8 cellular contexts compared by ENCODE assay signal in the genomic region with DNA sequence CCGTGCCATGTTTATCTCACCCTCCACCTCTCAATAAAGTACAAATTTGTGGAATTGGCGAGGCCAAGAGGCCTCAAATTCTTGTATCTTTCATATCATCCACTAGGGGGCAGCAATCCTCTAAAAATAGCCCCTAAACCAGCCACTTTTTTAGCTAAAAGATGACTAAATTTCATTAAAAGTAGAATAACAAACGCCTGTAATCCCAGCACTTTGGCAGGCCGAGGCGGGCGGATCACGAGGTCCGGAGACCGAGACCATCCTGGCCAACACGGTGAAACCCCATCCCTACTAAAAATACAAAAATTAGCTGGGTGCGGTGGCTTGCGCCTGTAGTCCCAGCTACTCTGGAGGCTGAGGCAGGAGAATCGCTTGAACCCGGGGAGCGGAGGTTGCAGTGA. TPM values are rescaled to one million over a fixed set of nuclear protein-coding genes. Genes with fewer than 3 reads are reported as not detected.
DNase-seq lines count a peak whose midpoint lies in the region; ATAC-seq and TF ChIP-seq lines count a peak whose summit lies in the region.
"Not testable (repeated sequence)": the region's sequence is repeated elsewhere in the genome, so short reads cannot be mapped to it uniquely, and the experiment has no call there.

No MANE protein-coding gene starts in this region.

- peaks cover 30% of the 10 kb centered on the region for H3K4me1 ChIP-seq in CD4-positive, alpha-beta memory T cell (ENCODE audit: insufficient read depth, low read length)
- H3K4me1 ChIP-seq in HCT116 (ENCODE audit: control insufficient read depth in 1 of 2, insufficient read depth in 2 of 2, low read length in 2 of 2); adipocyte (ENCODE audit: control insufficient read depth, insufficient read depth, low read length): not testable (repeated sequence)

- not testable (repeated sequence) for H3K27me3 ChIP-seq in CD4-positive, alpha-beta memory T cell (ENCODE audit: insufficient read depth, low read length); HCT116 (ENCODE audit: insufficient read depth, low read length); adipocyte (replicated peaks; ENCODE audit: control insufficient read depth, insufficient read depth, low read length)

- not testable (repeated sequence) for H3K4me3 ChIP-seq in CD4-positive, alpha-beta memory T cell (ENCODE audit: low read length in 2 of 2); HCT116 (replicated peaks in 1 of 2; ENCODE audit: low read depth in 1 of 2, low read length in 2 of 2); adipocyte (ENCODE audit: low read length)

- not testable (repeated sequence) for H3K27me3 Mint-ChIP-seq in CD4-positive, alpha-beta memory T cell; T-helper 2 cell treated with Interferon-gamma antibody and Interleukin-4, amounts not matched to agents 5 μg/mL and 100 μg/mL, for 36 hours (ENCODE audit: low read depth)

- TF ChIP-seq POLR2A in HCT116 (IDR thresholded peaks at IDR 0.05; ENCODE audit: borderline replicate concordance, extremely low read depth, insufficient read depth, insufficient read length): not testable (repeated sequence)

- peak; percentile 82 for ATAC-seq in HCT116

- peak; percentile 39 to 85 (median 72) for TF ChIP-seq CTCF in HCT116 (IDR thresholded peaks at IDR 0.05 in 2 of 3, conservative IDR thresholded peaks at IDR 0.05 in 1 of 3; ENCODE audit: borderline replicate concordance in 1 of 3, insufficient read depth in 1 of 3, low read depth in 2 of 3, low read length in 2 of 3)

- peak overlapping the region; percentile 48 to 88 (median 82) for H3K27ac Mint-ChIP-seq in CD4-positive, alpha-beta memory T cell
- peak overlapping the region; percentile 74 for H3K27ac Mint-ChIP-seq in T-helper 2 cell treated with Interferon-gamma antibody and Interleukin-4, amounts not matched to agents 5 μg/mL and 100 μg/mL, for 36 hours

- BruUV-seq in HCT116 (replicated peaks; lab: Mats Ljungman, UMichigan): not testable (repeated sequence)

- POLR2A ChIA-PET in CD4-positive, alpha-beta memory T cell (lab: Charles Lee; ENCODE audit: partially characterized antibody): interaction anchor here (0.6 to 4.3 kb wide), 18 partner anchors 8 to 216 kb away, joined by 3 to 34 read pairs (median 5); a partner anchor contains a TSS
- POLR2A ChIA-PET in HCT116 (lab: Charles Lee): interaction anchor here (0.8 to 1.2 kb wide), 3 partner anchors 164 to 216 kb away, joined by 3 to 4 read pairs (median 4); a partner anchor contains a TSS

- not testable (repeated sequence) for H3K9me2 ChIP-seq in HCT116 (ENCODE audit: insufficient read depth)

- not testable (repeated sequence) for H3K9me3 Mint-ChIP-seq in CD4-positive, alpha-beta memory T cell; T-helper 2 cell treated with Interferon-gamma antibody and Interleukin-4, amounts not matched to agents 5 μg/mL and 100 μg/mL, for 36 hours

- TF ChIP-seq RAD21 in HCT116 (IDR thresholded peaks at IDR 0.05; ENCODE audit: low read depth): peak; percentile 95

- RAD21 ChIA-PET in HCT116 (lab: Charles Lee; ENCODE audit: low non-redundant PET in 1 of 2, low total read pairs in 2 of 2, uncharacterized antibody in 2 of 2, unreplicated experiment in 2 of 2): interaction anchor here (0.7 to 2.6 kb wide), 8 partner anchors 12 to 324 kb away, joined by 3 to 25 read pairs (median 4); no protein-coding TSS in a partner anchor

- not testable (repeated sequence) for H3K4me2 ChIP-seq in HCT116 (ENCODE audit: low read length)

- H2AFZ ChIP-seq in HCT116 (ENCODE audit: low read depth, low read length, poor library complexity, severe bottlenecking): peak overlapping the region; percentile 68

- CTCF ChIA-PET in CD4-positive, alpha-beta memory T cell (lab: Charles Lee; ENCODE audit: partially characterized antibody): interaction anchor here (0.6 to 11.9 kb wide), 59 partner anchors 8 to 580 kb away, joined by 3 to 286 read pairs (median 5); a partner anchor contains a TSS
- CTCF ChIA-PET in HCT116 (lab: Charles Lee): interaction anchor here (0.8 to 3.8 kb wide), 16 partner anchors 9 to 1102 kb away, joined by 3 to 101 read pairs (median 4); a partner anchor contains a TSS

- H3K9me3 ChIP-seq in CD4-positive, alpha-beta memory T cell (ENCODE audit: control insufficient read depth in 1 of 2, low read length in 2 of 2); HCT116 (ENCODE audit: control insufficient read depth in 1 of 2, insufficient read depth in 1 of 2, low read depth in 1 of 2, low read length in 2 of 2); adipocyte (ENCODE audit: control insufficient read depth, low read length): not testable (repeated sequence)

- H3K79me2 ChIP-seq in HCT116 (ENCODE audit: insufficient read depth, low read length): not testable (repeated sequence)

- peaks cover 15 to 42% (median 31%) of the 10 kb centered on the region in 4 donors for H3K4me1 Mint-ChIP-seq in CD4-positive, alpha-beta memory T cell
- peaks cover 30% of the 10 kb centered on the region for H3K4me1 Mint-ChIP-seq in T-helper 2 cell treated with Interferon-gamma antibody and Interleukin-4, amounts not matched to agents 5 μg/mL and 100 μg/mL, for 36 hours (ENCODE audit: low read depth)

- not testable (repeated sequence) for H4K20me1 ChIP-seq in HCT116 (ENCODE audit: insufficient read depth)

- intact Hi-C loops in CD4-positive, alpha-beta memory T cell (cut with micrococcal nuclease): loop anchor here (1.0 to 5.0 kb wide), 7 partner anchors 35 to 581 kb away; a partner anchor contains a TSS
- intact Hi-C loops in HCT116 (cut with micrococcal nuclease): loop anchor here (1.0 to 5.0 kb wide), 4 partner anchors 166 to 579 kb away; a partner anchor contains a TSS

- H3K36me3 ChIP-seq in CD4-positive, alpha-beta memory T cell (ENCODE audit: insufficient read depth, low read length); HCT116 (ENCODE audit: control insufficient read depth in 1 of 2, insufficient read depth in 2 of 2, low read length in 2 of 2); adipocyte (ENCODE audit: control insufficient read depth, insufficient read depth, low read length, severe bottlenecking): not testable (repeated sequence)

- peaks cover 7 to 18% of the 10 kb centered on the region in 2 donors for H3K36me3 Mint-ChIP-seq in CD4-positive, alpha-beta memory T cell
- H3K36me3 Mint-ChIP-seq in T-helper 2 cell treated with Interferon-gamma antibody and Interleukin-4, amounts not matched to agents 5 μg/mL and 100 μg/mL, for 36 hours (ENCODE audit: low read depth): not testable (repeated sequence)

- peak; percentile 61 to 69 (median 67) for DNase-seq in CD4-positive, alpha-beta memory T cell
- DNase-seq in HCT116 (ENCODE audit: low read depth, low spot score) (peak; percentile 29), NCI-H2196 treated with DMSO at 0.1 percent for 48 hours (lab: John Stamatoyannopoulos, UW; ENCODE audit: unreplicated experiment) (peak; percentile 5), adipocyte (ENCODE audit: low read depth) (peak; percentile 87), fibroblast of the conjunctiva (ENCODE audit: low read depth) (peak; percentile 37), midbrain (lab: John Stamatoyannopoulos, UW) (peak; percentile 74)
- DNase-seq in T-helper 2 cell treated with Interferon-gamma antibody and Interleukin-4, amounts not matched to agents 5 μg/mL and 100 μg/mL, for 36 hours (ENCODE audit: low spot score): not testable (repeated sequence)
- peak; percentile 7 for DNase-seq in stimulated activated CD8-positive, alpha-beta memory T cell treated with anti-CD3 and anti-CD28 coated beads, Interleukin-12 subunit alpha, Interleukin-12 subunit beta, amount 100 ng/mL, for 1 hour (ENCODE audit: low read depth)

- not testable (repeated sequence) for H3K27ac ChIP-seq in CD4-positive, alpha-beta memory T cell (ENCODE audit: low read depth, low read length); HCT116 (ENCODE audit: low read depth, low read length)

- H3K4me3 Mint-ChIP-seq in CD4-positive, alpha-beta memory T cell: peak overlapping the region in 7 of 8 donors; percentile 52 to 76 (median 71)
- peak overlapping the region; percentile 10 for H3K4me3 Mint-ChIP-seq in T-helper 2 cell treated with Interferon-gamma antibody and Interleukin-4, amounts not matched to agents 5 μg/mL and 100 μg/mL, for 36 hours

- not testable (repeated sequence) for H3K9ac ChIP-seq in HCT116 (ENCODE audit: low read length); adipocyte (ENCODE audit: low read length)

RNA-seq across cellular contexts. Expression of a gene that starts 56.6 kb away (rescaled TPM):
- total RNA-seq in CD4-positive, alpha-beta memory T cell: under 1 TPM; 0.29 to 0.47 TPM
- polyA plus RNA-seq in CD4-positive, alpha-beta memory T cell: under 1 TPM in 1 of 2 donors, not detected in 1; 0.56 TPM
- total RNA-seq in HCT116 (2021; ENCODE audit: unreplicated experiment): 1.5 TPM
- polyA plus RNA-seq in HCT116 (2012): 0.91 and 0.98 TPM in 2 replicates
